Comparison of ENCODE assay signal across 23 cellular contexts in the genomic region with DNA sequence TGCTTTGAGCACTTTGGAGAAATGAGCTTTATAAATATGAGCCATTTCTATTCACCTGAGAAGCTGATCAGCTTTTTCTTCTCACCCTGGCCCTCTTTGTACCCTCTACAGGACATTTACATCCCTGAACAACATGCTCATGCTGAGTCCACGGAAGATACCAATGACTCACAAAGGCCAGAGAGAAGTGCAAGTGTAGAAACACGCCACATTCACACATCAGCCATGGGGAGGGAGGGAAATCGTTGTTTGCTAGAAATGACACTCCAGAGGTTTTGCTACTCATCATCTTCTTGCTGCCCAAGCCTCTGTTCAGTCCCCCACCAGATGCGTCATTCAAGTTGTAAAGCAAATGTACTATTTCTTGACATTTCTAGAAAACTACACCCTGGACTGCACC. TPM values are rescaled to one million over a fixed set of nuclear protein-coding genes. Genes with fewer than 3 reads are reported as not detected.
A peak's percentile ranks its signal among the peaks of the same experiment; 100 is the strongest.
DNase-seq lines count a peak whose midpoint lies in the region; ATAC-seq, FAIRE-seq and TF ChIP-seq lines count a peak whose summit lies in the region.
"Had no signal": no experiment of that assay in that cellular context is flagged by ENCODE, and none has a peak within 500 bp of the region (broad histone marks: within the 10 kb centered on the region; RNA-seq: fewer than 3 reads in every experiment).

No MANE protein-coding gene starts in this region.

- POLR2A ChIA-PET in activated CD4-positive, alpha-beta memory T cell treated with anti-CD3 and anti-CD28 coated beads for 36 hours (lab: Charles Lee): no interaction called here
- POLR2A ChIA-PET in activated CD4-positive, alpha-beta memory T cell treated with anti-CD3 and anti-CD28 coated beads, Interleukin-2, amount 10 ng/mL, durations not matched to agents 7 days and 5 days (lab: Charles Lee): no interaction called here

- peaks cover 7% of the 10 kb centered on the region for H3K4me1 Mint-ChIP-seq in activated CD4-positive, alpha-beta memory T cell treated with anti-CD3 and anti-CD28 coated beads for 36 hours (ENCODE audit: low read depth)
- no peaks in the 10 kb centered on the region for H3K4me1 Mint-ChIP-seq in activated CD4-positive, alpha-beta memory T cell treated with anti-CD3 and anti-CD28 coated beads, Interleukin-2, amount 10 ng/mL, durations not matched to agents 7 days and 5 days
- H3K4me1 Mint-ChIP-seq in stimulated activated naive CD8-positive, alpha-beta T cell treated with anti-CD3 and anti-CD28 coated beads, Interleukin-15, amount 100 ng/mL, for 72 hours: peaks cover 1% of the 10 kb centered on the region
- H3K4me1 Mint-ChIP-seq: CD4-positive, CD25-positive, alpha-beta regulatory T cell; CD8-positive, alpha-beta memory T cell had no signal

- ATAC-seq in stimulated activated naive CD8-positive, alpha-beta T cell treated with anti-CD3 and anti-CD28 coated beads, Interleukin-15, amount 100 ng/mL, for 72 hours: peak; percentile 15
- ATAC-seq in stimulated activated naive CD8-positive, alpha-beta T cell treated with anti-CD3 and anti-CD28 coated beads, Interleukin-15, Interleukin-2, amounts not matched to agents 100 U/mL and 50 U/mL, for 24 hours: no peak
- ATAC-seq: HCT116 had no signal

- intact Hi-C loops in activated CD4-positive, alpha-beta memory T cell treated with anti-CD3 and anti-CD28 coated beads for 36 hours (cut with micrococcal nuclease): no loop called here

- H3K27me3 ChIP-seq in bronchial epithelial cell (ENCODE audit: control insufficient read depth, insufficient read depth, low read length): peaks cover 21% of the 10 kb centered on the region

- H3K4me3 ChIP-seq in bronchial epithelial cell (ENCODE audit: low read depth, low read length): no peak overlapping the region

- H3K36me3 ChIP-seq in bronchial epithelial cell (ENCODE audit: control insufficient read depth, insufficient read depth, low read length): no peaks in the 10 kb centered on the region
- H3K36me3 ChIP-seq: BE2C had no signal

- no peaks in the 10 kb centered on the region for H3K36me3 Mint-ChIP-seq in activated CD4-positive, alpha-beta memory T cell treated with anti-CD3 and anti-CD28 coated beads for 36 hours
- no peaks in the 10 kb centered on the region for H3K36me3 Mint-ChIP-seq in activated CD4-positive, alpha-beta memory T cell treated with anti-CD3 and anti-CD28 coated beads, Interleukin-2, amount 10 ng/mL, durations not matched to agents 7 days and 5 days (ENCODE audit: low read depth)
- H3K36me3 Mint-ChIP-seq: CD4-positive, CD25-positive, alpha-beta regulatory T cell; CD8-positive, alpha-beta memory T cell had no signal

- CTCF ChIA-PET in activated CD4-positive, alpha-beta memory T cell treated with anti-CD3 and anti-CD28 coated beads for 36 hours (lab: Charles Lee): no interaction called here
- CTCF ChIA-PET in activated CD4-positive, alpha-beta memory T cell treated with anti-CD3 and anti-CD28 coated beads, Interleukin-2, amount 10 ng/mL, durations not matched to agents 7 days and 5 days (lab: Charles Lee): interaction anchor here (0.5 kb wide), 1 partner anchor 514 kb away, joined by 3 read pairs; no protein-coding TSS in a partner anchor

- no peak overlapping the region for H3K27ac Mint-ChIP-seq in activated CD4-positive, alpha-beta memory T cell treated with anti-CD3 and anti-CD28 coated beads for 36 hours
- H3K27ac Mint-ChIP-seq in activated CD4-positive, alpha-beta memory T cell treated with anti-CD3 and anti-CD28 coated beads, Interleukin-2, amount 10 ng/mL, durations not matched to agents 7 days and 5 days: no peak overlapping the region
- no peak overlapping the region for H3K27ac Mint-ChIP-seq in stimulated activated naive CD8-positive, alpha-beta T cell treated with anti-CD3 and anti-CD28 coated beads, Interleukin-15, amount 100 ng/mL, for 72 hours
- H3K27ac Mint-ChIP-seq: CD4-positive, CD25-positive, alpha-beta regulatory T cell; HFFc6 had no signal

- no peak overlapping the region for H3K4me3 Mint-ChIP-seq in activated CD4-positive, alpha-beta memory T cell treated with anti-CD3 and anti-CD28 coated beads for 36 hours
- H3K4me3 Mint-ChIP-seq in activated CD4-positive, alpha-beta memory T cell treated with anti-CD3 and anti-CD28 coated beads, Interleukin-2, amount 10 ng/mL, durations not matched to agents 7 days and 5 days: no peak overlapping the region
- no peak overlapping the region for H3K4me3 Mint-ChIP-seq in stimulated activated naive CD8-positive, alpha-beta T cell treated with anti-CD3 and anti-CD28 coated beads, Interleukin-15, amount 100 ng/mL, for 72 hours
- H3K4me3 Mint-ChIP-seq: CD4-positive, CD25-positive, alpha-beta regulatory T cell; CD8-positive, alpha-beta memory T cell; HFFc6 had no signal

- no peaks in the 10 kb centered on the region for H3K9me3 Mint-ChIP-seq in activated CD4-positive, alpha-beta memory T cell treated with anti-CD3 and anti-CD28 coated beads for 36 hours
- H3K9me3 Mint-ChIP-seq in activated CD4-positive, alpha-beta memory T cell treated with anti-CD3 and anti-CD28 coated beads, Interleukin-2, amount 10 ng/mL, durations not matched to agents 7 days and 5 days: no peaks in the 10 kb centered on the region
- no peaks in the 10 kb centered on the region for H3K9me3 Mint-ChIP-seq in stimulated activated naive CD8-positive, alpha-beta T cell treated with anti-CD3 and anti-CD28 coated beads, Interleukin-15, amount 100 ng/mL, for 72 hours
- H3K9me3 Mint-ChIP-seq: CD8-positive, alpha-beta memory T cell; HFFc6 had no signal

- peak; percentile 26 for DNase-seq in activated CD4-positive, alpha-beta memory T cell treated with anti-CD3 and anti-CD28 coated beads for 36 hours
- DNase-seq in activated CD4-positive, alpha-beta memory T cell treated with anti-CD3 and anti-CD28 coated beads, Interleukin-2, amount 10 ng/mL, durations not matched to agents 7 days and 5 days: no peak
- no peak for DNase-seq in stimulated activated naive CD8-positive, alpha-beta T cell treated with anti-CD3 and anti-CD28 coated beads, Interleukin-15, amount 100 ng/mL, for 72 hours
- no peak for DNase-seq in stimulated activated naive CD8-positive, alpha-beta T cell treated with anti-CD3 and anti-CD28 coated beads, Interleukin-15, Interleukin-2, amounts not matched to agents 100 U/mL and 50 U/mL, for 24 hours
- DNase-seq in bronchial epithelial cell (ENCODE audit: low read depth) (no peak), AG20443 (ENCODE audit: low spot score) (no peak), urothelium cell line (ENCODE audit: low spot score) (no peak)
- DNase-seq: BE2C; C1 segment of cervical spinal cord; CD4-positive, CD25-positive, alpha-beta regulatory T cell; CD8-positive, alpha-beta memory T cell; COR-L47; DMS 273 treated with DMSO at 0.1 percent for 48 hours; DMS53; GOT3; H7; HFFc6 had no signal

- peak; percentile 60 for FAIRE-seq in bronchial epithelial cell (lab: Jason Lieb, UNC)
- FAIRE-seq in urothelium cell line (lab: Jason Lieb, UNC): no peak
- FAIRE-seq: G401.6, GM12891, GM19239 had no signal

- no peak for TF ChIP-seq CTCF in bronchial epithelial cell (IDR thresholded peaks at IDR 0.05; ENCODE audit: insufficient read depth, low read length, severe bottlenecking)

- peaks cover 11% of the 10 kb centered on the region for H3K27me3 Mint-ChIP-seq in activated CD4-positive, alpha-beta memory T cell treated with anti-CD3 and anti-CD28 coated beads for 36 hours
- H3K27me3 Mint-ChIP-seq in activated CD4-positive, alpha-beta memory T cell treated with anti-CD3 and anti-CD28 coated beads, Interleukin-2, amount 10 ng/mL, durations not matched to agents 7 days and 5 days: peaks cover 13% of the 10 kb centered on the region
- H3K27me3 Mint-ChIP-seq in stimulated activated naive CD8-positive, alpha-beta T cell treated with anti-CD3 and anti-CD28 coated beads, Interleukin-15, amount 100 ng/mL, for 72 hours: peaks cover 5% of the 10 kb centered on the region

RNA-seq across cellular contexts. Expression of gene UCN3, which starts 2.8 kb away (rescaled TPM):
- total RNA-seq in activated CD4-positive, alpha-beta memory T cell treated with anti-CD3 and anti-CD28 coated beads for 36 hours: not detected
- total RNA-seq in activated CD4-positive, alpha-beta memory T cell treated with anti-CD3 and anti-CD28 coated beads, Interleukin-2, amount 10 ng/mL, durations not matched to agents 7 days and 5 days: not detected
- total RNA-seq in bronchial epithelial cell: not detected in 2 replicates
- total RNA-seq: A172; CD4-positive, CD25-positive, alpha-beta regulatory T cell; CD8-positive, alpha-beta memory T cell; H7; HFFc6; HT1080 had no signal

RNA-seq across cellular contexts. Expression of gene TUBAL3, which starts 42.7 kb away (rescaled TPM):
- not detected for total RNA-seq in activated CD4-positive, alpha-beta memory T cell treated with anti-CD3 and anti-CD28 coated beads for 36 hours
- total RNA-seq in activated CD4-positive, alpha-beta memory T cell treated with anti-CD3 and anti-CD28 coated beads, Interleukin-2, amount 10 ng/mL, durations not matched to agents 7 days and 5 days: not detected
- total RNA-seq in bronchial epithelial cell: 0.26 TPM in 2 replicates
- total RNA-seq: A172; CD4-positive, CD25-positive, alpha-beta regulatory T cell; CD8-positive, alpha-beta memory T cell; H7; HFFc6; HT1080 had no signal

RNA-seq across cellular contexts. Expression of gene NET1, which starts 50.4 kb away (rescaled TPM):
- total RNA-seq in activated CD4-positive, alpha-beta memory T cell treated with anti-CD3 and anti-CD28 coated beads for 36 hours: 10 to 100 TPM; 25.3 to 25.6 TPM
- total RNA-seq in activated CD4-positive, alpha-beta memory T cell treated with anti-CD3 and anti-CD28 coated beads, Interleukin-2, amount 10 ng/mL, durations not matched to agents 7 days and 5 days: 10 to 100 TPM; 37.1 to 40.0 TPM
- 45.8 and 118 TPM in 2 replicates for total RNA-seq in bronchial epithelial cell
